Comparison of ENCODE assay signal across 11 cellular contexts in the genomic region with DNA sequence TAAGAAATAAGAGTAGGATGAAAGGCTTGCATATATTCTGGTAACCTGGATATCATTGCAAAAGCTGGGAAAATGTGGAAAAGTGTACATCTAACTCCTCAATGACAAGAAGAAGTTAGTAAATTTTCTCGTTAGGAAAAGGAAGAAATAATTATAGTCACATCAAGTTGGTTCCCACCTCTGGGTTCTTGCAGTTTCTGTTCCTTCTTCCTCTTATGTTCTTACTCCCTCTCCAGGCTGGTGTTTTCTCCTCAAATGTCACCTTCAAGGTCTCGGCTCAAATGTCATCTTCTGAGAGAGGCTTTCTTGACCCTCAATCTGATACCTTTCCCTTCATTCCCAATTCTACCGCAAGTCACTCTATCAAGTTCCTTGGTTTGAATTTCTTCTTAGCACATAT.
DNase-seq lines count a peak whose midpoint lies in the region; ATAC-seq, FAIRE-seq and TF ChIP-seq lines count a peak whose summit lies in the region.
"Had no signal": no experiment of that assay in that cellular context is flagged by ENCODE, and none has a peak within 500 bp of the region (broad histone marks: within the 10 kb centered on the region; RNA-seq: fewer than 3 reads in every experiment).

No MANE protein-coding gene starts in this region.

- TF ChIP-seq CTCF in GM12865 (IDR thresholded peaks at IDR 0.05; ENCODE audit: insufficient read depth, low read depth, low read length, missing control alignments) (no peak), activated B cell treated with CpG ODN at 0.5 μM for 24 hours (IDR thresholded peaks at IDR 0.05) (no peak), psoas muscle (IDR thresholded peaks at IDR 0.05) (no peak)

- H3K4me3 Mint-ChIP-seq in activated B cell treated with CpG ODN at 0.5 μM for 24 hours: peak overlapping the region; percentile 72

- peak; percentile 65 for DNase-seq in GM12865 (ENCODE audit: low read depth)
- no peak for DNase-seq in activated B cell treated with CpG ODN at 0.5 μM for 24 hours
- DNase-seq in NCI-H2171 (lab: John Stamatoyannopoulos, UW): no peak
- no peak for DNase-seq in psoas muscle
- DNase-seq in NCI-H524 treated with DMSO at 0.1 percent for 48 hours (lab: John Stamatoyannopoulos, UW): no peak
- no peak for DNase-seq in HTR-8/SVneo (ENCODE audit: insufficient read length, low spot score)
- DNase-seq: H7; stimulated activated CD4-positive, alpha-beta T cell treated with anti-CD3 and anti-CD28 coated beads, Interleukin-4, amount 100 ng/mL, for 1 hour had no signal

- H3K4me1 ChIP-seq in psoas muscle: no peaks in the 10 kb centered on the region

- H3K4me3 ChIP-seq in GM12865 (ENCODE audit: low read depth, low read length) (no peak overlapping the region), psoas muscle (no peak overlapping the region)

- H3K27ac ChIP-seq in psoas muscle: no peak overlapping the region
- H3K27ac ChIP-seq: RWPE1 had no signal

- H3K27ac Mint-ChIP-seq in activated B cell treated with CpG ODN at 0.5 μM for 24 hours: peak overlapping the region; percentile 93

- no peaks in the 10 kb centered on the region for H3K36me3 ChIP-seq in psoas muscle (ENCODE audit: insufficient read depth in 1 of 2, low read depth in 1 of 2)

- H3K36me3 Mint-ChIP-seq in activated B cell treated with CpG ODN at 0.5 μM for 24 hours (ENCODE audit: low read depth): peaks cover 51% of the 10 kb centered on the region

- peaks cover 2% of the 10 kb centered on the region for H3K9me3 Mint-ChIP-seq in activated B cell treated with CpG ODN at 0.5 μM for 24 hours

- no peaks in the 10 kb centered on the region for H3K27me3 Mint-ChIP-seq in activated B cell treated with CpG ODN at 0.5 μM for 24 hours

- ATAC-seq in GM19463 (IDR thresholded peaks at IDR 0.05; ENCODE audit: unreplicated experiment): peak; percentile 43
- peak; percentile 43 for ATAC-seq in HG03378 (IDR thresholded peaks at IDR 0.05; ENCODE audit: unreplicated experiment)
- peak; percentile 78 for ATAC-seq in activated B cell treated with CpG ODN at 0.5 μM for 24 hours (ENCODE audit: low read depth)
- ATAC-seq in psoas muscle: no peak

- CTCF ChIA-PET in activated B cell treated with CpG ODN at 0.5 μM for 24 hours (lab: Charles Lee): interaction anchor here (0.9 to 5.0 kb wide), 10 partner anchors 9 to 126 kb away, joined by 3 to 39 read pairs (median 6); a partner anchor contains a TSS

- no peak for FAIRE-seq in HTR-8/SVneo (lab: Jason Lieb, UNC)

- intact Hi-C loops in activated B cell treated with CpG ODN at 0.5 μM for 24 hours (cut with micrococcal nuclease) (loop anchor here (1.0 kb wide), 4 partner anchors 12 to 126 kb away; a partner anchor contains a TSS), psoas muscle (cut with DNase I) (no loop called here)

- 57 to 59% (median 58%) methylated on average over 3 of the region's 3 CpGs for WGBS in psoas muscle, 3 donors

- POLR2A ChIA-PET in activated B cell treated with CpG ODN at 0.5 μM for 24 hours (lab: Charles Lee): interaction anchor here (1.0 to 7.5 kb wide), 7 partner anchors 13 to 127 kb away, joined by 3 to 167 read pairs (median 24); a partner anchor contains a TSS

- no peaks in the 10 kb centered on the region for H3K27me3 ChIP-seq in psoas muscle (ENCODE audit: insufficient read depth in 3 of 3, low read length in 2 of 3)

- peaks cover 80% of the 10 kb centered on the region for H3K4me1 Mint-ChIP-seq in activated B cell treated with CpG ODN at 0.5 μM for 24 hours

- no peaks in the 10 kb centered on the region for H3K9me3 ChIP-seq in psoas muscle

Comparison
In these comparisons a context has a peak if more than half of its experiments do, and no peak if none do; other contexts are left out.
1. ATAC-seq: peak in GM19463 (single experiment), HG03378 (single experiment) and activated B cell treated with CpG ODN at 0.5 μM for 24 hours (single experiment); none in psoas muscle (0 of 4).